Comparison of ENCODE assay signal across 11 cellular contexts in the genomic region with DNA sequence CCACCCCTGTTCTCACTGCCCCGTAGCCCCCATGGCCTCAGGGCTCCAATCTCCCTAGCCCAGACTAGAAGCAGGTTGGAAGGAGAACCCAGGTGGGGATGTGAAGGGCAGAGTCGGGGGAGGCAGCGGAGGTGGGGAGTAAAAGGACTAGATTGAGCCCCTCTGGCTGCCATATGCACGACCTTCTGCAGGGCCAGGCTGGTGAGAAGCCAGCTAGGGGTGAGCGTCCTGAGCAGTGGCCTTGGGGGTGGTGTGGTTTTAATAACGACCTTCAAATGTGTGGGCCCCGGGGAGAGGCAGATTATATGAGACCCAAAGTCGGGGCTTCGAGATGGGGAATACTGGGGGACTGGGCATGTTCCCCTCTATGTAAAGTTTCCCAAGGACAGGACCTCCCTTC.
A peak's percentile ranks its signal among the peaks of the same experiment; 100 is the strongest.
DNase-seq lines count a peak whose midpoint lies in the region; ATAC-seq, FAIRE-seq and TF ChIP-seq lines count a peak whose summit lies in the region.
"Had no signal": no experiment of that assay in that cellular context is flagged by ENCODE, and none has a peak within 500 bp of the region (broad histone marks: within the 10 kb centered on the region; RNA-seq: fewer than 3 reads in every experiment).

No MANE protein-coding gene starts in this region.

- no peak for TF ChIP-seq POLR2A in endothelial cell of umbilical vein (IDR thresholded peaks at IDR 0.05; ENCODE audit: low read depth, low read length)

- in situ Hi-C loops in Panc1 (cut with HindIII; ENCODE audit: low pct_unique_long_range_greater_than_20kb, low sequenced_read_pairs), result no loop called here

- no peaks in the 10 kb centered on the region for H4K20me1 ChIP-seq in endothelial cell of umbilical vein (replicated peaks; ENCODE audit: control insufficient read depth, extremely low read depth, insufficient read depth, low read length)

- CTCF ChIA-PET in AG04450 (lab: Charles Lee) (interaction anchor here (1.0 kb wide), 1 partner anchor 21 kb away, joined by 3 read pairs; no protein-coding TSS in a partner anchor), Panc1 (lab: Charles Lee) (interaction anchor here (0.6 kb wide), 1 partner anchor 21 kb away, joined by 3 read pairs; no protein-coding TSS in a partner anchor), endothelial cell of umbilical vein (lab: Charles Lee) (interaction anchor here (1.1 to 4.4 kb wide), 4 partner anchors 18 to 342 kb away, joined by 4 to 28 read pairs (median 18); no protein-coding TSS in a partner anchor)

- H2AFZ ChIP-seq in endothelial cell of umbilical vein (ENCODE audit: low read depth, low read length), result no peak overlapping the region

- H3K4me1 ChIP-seq in Panc1 (ENCODE audit: control insufficient read depth, insufficient read depth, low read length), result peaks cover 76% of the 10 kb centered on the region
- peaks cover 27% of the 10 kb centered on the region for H3K4me1 ChIP-seq in endothelial cell of umbilical vein (ENCODE audit: control insufficient read depth, extremely low read depth, insufficient read depth, low read length)
- peaks cover 27 to 40% (median 30%) of the 10 kb centered on the region in 3 donors for H3K4me1 ChIP-seq in pancreas

- no peak overlapping the region for H3K4me3 ChIP-seq in AG04450 (ENCODE audit: low read depth, low read length)
- no peak overlapping the region for H3K4me3 ChIP-seq in Panc1 (ENCODE audit: low read depth in 2 of 2, low read length in 2 of 2)
- H3K4me3 ChIP-seq in endothelial cell of umbilical vein (replicated peaks in 1 of 3; ENCODE audit: insufficient read depth in 1 of 3, low read depth in 1 of 3, low read length in 3 of 3), result peak overlapping the region in 1 of 3 experiments; percentile 5
- H3K4me3 ChIP-seq in pancreas, result no peak overlapping the region

- H3K27ac ChIP-seq in AG04450 (ENCODE audit: low read depth, low read length) (peak overlapping the region; percentile 91), Panc1 (ENCODE audit: low read length) (peak overlapping the region; percentile 90), endothelial cell of umbilical vein (ENCODE audit: insufficient read depth, low read depth, low read length) (peak overlapping the region; percentile 85), pancreas (peak overlapping the region; percentile 99 to 100 (median 100))

- H3K79me2 ChIP-seq in endothelial cell of umbilical vein (ENCODE audit: control insufficient read depth, insufficient read depth, low read length), result no peaks in the 10 kb centered on the region

- H3K9ac ChIP-seq in endothelial cell of umbilical vein (replicated peaks; ENCODE audit: extremely low read depth, insufficient read depth, low read length), result peak overlapping the region; percentile 87

- DNase-seq in AG04450 (ENCODE audit: low read depth, low spot score) (no peak), Panc1 (ENCODE audit: low read depth, low spot score) (no peak), endothelial cell of umbilical vein (ENCODE audit: low read depth, low spot score) (no peak), pancreas (peak in 1 of 6 donors; percentile 61), H4 (ENCODE audit: low spot score) (no peak), mesenteric fat pad (ENCODE audit: low spot score) (no peak), urothelium cell line (ENCODE audit: low spot score) (no peak)
- DNase-seq: DND-41, T-helper 9 cell had no signal

- H3K27me3 ChIP-seq in AG04450 (ENCODE audit: control insufficient read depth, insufficient read depth, low read length), result no peaks in the 10 kb centered on the region
- no peaks in the 10 kb centered on the region for H3K27me3 ChIP-seq in Panc1 (ENCODE audit: control insufficient read depth, insufficient read depth, low read length)
- H3K27me3 ChIP-seq in endothelial cell of umbilical vein (ENCODE audit: control insufficient read depth in 2 of 2, insufficient read depth in 2 of 2, low read length in 2 of 2), result no peaks in the 10 kb centered on the region
- H3K27me3 ChIP-seq in pancreas, result no peaks in the 10 kb centered on the region

- H3K9me3 ChIP-seq in AG04450 (ENCODE audit: control insufficient read depth, insufficient read depth, low read length) (no peaks in the 10 kb centered on the region), Panc1 (ENCODE audit: control insufficient read depth, insufficient read depth, low read depth, low read length) (no peaks in the 10 kb centered on the region), endothelial cell of umbilical vein (replicated peaks; ENCODE audit: control insufficient read depth, insufficient read depth, low read length) (no peaks in the 10 kb centered on the region), pancreas (no peaks in the 10 kb centered on the region)

- no TSS peak for BruUV-seq in Panc1 (replicated peaks; lab: Mats Ljungman, UMichigan)
- no TSS peak for BruUV-seq in endothelial cell of umbilical vein (replicated peaks; lab: Mats Ljungman, UMichigan)

- no peaks in the 10 kb centered on the region for H3K36me3 ChIP-seq in Panc1 (ENCODE audit: control insufficient read depth, insufficient read depth, low read length)
- no peaks in the 10 kb centered on the region for H3K36me3 ChIP-seq in endothelial cell of umbilical vein (ENCODE audit: control insufficient read depth in 2 of 2, extremely low read depth in 1 of 2, insufficient read depth in 2 of 2, low read length in 2 of 2)
- no peaks in the 10 kb centered on the region for H3K36me3 ChIP-seq in pancreas

- H3K9me1 ChIP-seq in endothelial cell of umbilical vein (replicated peaks; ENCODE audit: control insufficient read depth, extremely low read depth, insufficient read depth, low read length), result no peaks in the 10 kb centered on the region

- no peak for TF ChIP-seq CTCF in AG04450 (IDR thresholded peaks at IDR 0.05; ENCODE audit: low read depth, low read length)
- TF ChIP-seq CTCF in Panc1 (IDR thresholded peaks at IDR 0.05), result no peak
- no peak for TF ChIP-seq CTCF in endothelial cell of umbilical vein (IDR thresholded peaks at IDR 0.05; ENCODE audit: extremely low read depth in 1 of 2, insufficient read depth in 1 of 2, low read depth in 1 of 2, low read length in 2 of 2)
- TF ChIP-seq CTCF in pancreas (IDR thresholded peaks at IDR 0.05), result no peak

- H3K4me2 ChIP-seq in endothelial cell of umbilical vein (ENCODE audit: insufficient read depth, low read length), result no peak overlapping the region

- POLR2A ChIA-PET in AG04450 (lab: Yijun Ruan, JAX) (interaction anchor here (3.2 kb wide), 1 partner anchor 21 kb away, joined by 29 read pairs; no protein-coding TSS in a partner anchor), Panc1 (lab: Charles Lee) (no interaction called here), endothelial cell of umbilical vein (lab: Charles Lee) (no interaction called here)

- dilution Hi-C loops in endothelial cell of umbilical vein (cut with MboI; ENCODE audit: extremely low pct_ligation_motif_present, low sequenced_read_pairs), result no loop called here

- no peak for ATAC-seq in Panc1
- ATAC-seq in pancreas, result no peak
- no peak for ATAC-seq in GM18498 (IDR thresholded peaks at IDR 0.05; ENCODE audit: unreplicated experiment)

- intact Hi-C loops in Panc1 (cut with micrococcal nuclease; ENCODE audit: unreplicated experiment), result loop anchor here (10.0 kb wide), 1 partner anchor 67 kb away; no protein-coding TSS in a partner anchor
- intact Hi-C loops in endothelial cell of umbilical vein (cut with micrococcal nuclease), result no loop called here
- intact Hi-C loops in pancreas (cut with DNase I), result loop anchor here in 1 of 3 donors (10.0 kb wide), 1 partner anchor 307 kb away; a partner anchor contains a TSS

- 64% methylated on average over 9 of the region's 9 CpGs for WGBS in pancreas, 2 donors

- FAIRE-seq in endothelial cell of umbilical vein (lab: Jason Lieb, UNC) (no peak), pancreas (lab: Jason Lieb, UNC) (no peak), urothelium cell line (lab: Jason Lieb, UNC) (no peak)
- FAIRE-seq: islet of Langerhans had no signal

TF ChIP-seq in endothelial cell of umbilical vein, 7 proteins besides CTCF, POLR2A, EP300 and RAD21:
- TF ChIP-seq JUN (IDR thresholded peaks at IDR 0.05; ENCODE audit: borderline replicate concordance, insufficient read depth, insufficient read length, low read depth), result no peak
- TF ChIP-seq MYC (IDR thresholded peaks at IDR 0.05; ENCODE audit: low read depth, low read length), result no peak
- no peak for TF ChIP-seq FOS (IDR thresholded peaks at IDR 0.05; ENCODE audit: borderline replicate concordance, insufficient read depth, low read length)
- TF ChIP-seq EZH2 (IDR thresholded peaks at IDR 0.05; ENCODE audit: borderline replicate concordance, low read depth, low read length, severe bottlenecking), result no peak
- TF ChIP-seq POLR2AphosphoS5 (IDR thresholded peaks at IDR 0.05; ENCODE audit: insufficient read depth, low read depth, low read length), result no peak
- TF ChIP-seq, protein P1, sequence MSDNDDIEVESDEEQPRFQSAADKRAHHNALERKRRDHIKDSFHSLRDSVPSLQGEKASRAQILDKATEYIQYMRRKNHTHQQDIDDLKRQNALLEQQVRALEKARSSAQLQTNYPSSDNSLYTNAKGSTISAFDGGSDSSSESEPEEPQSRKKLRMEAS (IDR thresholded peaks at IDR 0.05; ENCODE audit: insufficient read depth, insufficient read length), result no peak
- no peak for TF ChIP-seq GATA2 (IDR thresholded peaks at IDR 0.05; ENCODE audit: insufficient read depth, insufficient read length, low read depth, low read length)
